Comparison of ENCODE assay signal across 24 cellular contexts in the genomic region with DNA sequence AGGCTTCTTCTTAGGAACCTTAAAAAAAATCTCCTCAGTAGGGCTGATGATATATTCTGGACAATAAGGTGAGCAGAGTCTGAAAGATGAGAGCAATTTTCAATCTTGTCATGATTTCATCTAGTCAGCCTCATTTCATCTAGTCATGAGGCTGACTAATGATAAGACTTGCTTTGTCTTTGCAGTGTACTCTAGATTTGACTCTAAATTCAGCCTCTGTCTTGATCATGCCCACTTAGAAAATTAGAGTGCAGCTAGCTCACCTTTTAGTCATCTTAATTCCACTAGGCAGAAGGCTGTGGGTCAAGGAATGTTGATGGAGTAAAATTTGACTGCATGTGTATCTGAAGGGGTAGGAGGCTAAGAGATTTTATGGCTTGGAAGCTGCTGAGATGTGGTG. TPM values are rescaled to one million over a fixed set of nuclear protein-coding genes. Genes with fewer than 3 reads are reported as not detected.
A peak's percentile ranks its signal among the peaks of the same experiment; 100 is the strongest.
DNase-seq lines count a peak whose midpoint lies in the region; ATAC-seq, FAIRE-seq and TF ChIP-seq lines count a peak whose summit lies in the region.
"Had no signal": no experiment of that assay in that cellular context is flagged by ENCODE, and none has a peak within 500 bp of the region (broad histone marks: within the 10 kb centered on the region; RNA-seq: fewer than 3 reads in every experiment).

No MANE protein-coding gene starts in this region.

- H3K56ac ChIP-seq in IMR-90 (ENCODE audit: extremely low read depth, insufficient read depth, low read length): no peak overlapping the region

- H3K18ac ChIP-seq in IMR-90 (ENCODE audit: low read depth, low read length): no peak overlapping the region

- POLR2A ChIA-PET in IMR-90 (lab: Charles Lee; ENCODE audit: unreplicated experiment): no interaction called here

- H4K91ac ChIP-seq in IMR-90 (ENCODE audit: insufficient read depth, low read depth, low read length): no peak overlapping the region

- H2AK5ac ChIP-seq in IMR-90 (ENCODE audit: low read depth, low read length): no peak overlapping the region

- TF ChIP-seq RAD21 in IMR-90 (IDR thresholded peaks at IDR 0.05; ENCODE audit: low read length): no peak

- no peak for DNase-seq in activated CD8-positive, alpha-beta memory T cell treated with anti-CD3 and anti-CD28 coated beads, Interleukin-2, amount 10 ng/mL, durations not matched to agents 7 days and 5 days
- DNase-seq in activated CD8-positive, alpha-beta memory T cell treated with anti-CD3 and anti-CD28 coated beads, Interleukin-2, amount 50 U/mL, for 4 hours: no peak
- DNase-seq in IMR-90 (peak; percentile 6), bronchial epithelial cell (ENCODE audit: low read depth) (peak; percentile 84), prostate gland (ENCODE audit: low spot score) (no peak), GM20000 (ENCODE audit: low spot score) (no peak), SW480 (ENCODE audit: low spot score) (no peak)
- DNase-seq: activated naive CD4-positive, alpha-beta T cell treated with anti-CD3 and anti-CD28 coated beads, Interleukin-2, amount 50 U/mL, for 16 hours; CD8-positive, alpha-beta T cell; H7; head of caudate nucleus; KG1; NCI-H146; psoas muscle; stimulated activated CD4-positive, alpha-beta T cell treated with anti-CD3 and anti-CD28 coated beads, Interleukin-15, amount 100 ng/mL, for 24 hours; upper lobe of left lung had no signal

- no peak overlapping the region for H2BK20ac ChIP-seq in IMR-90 (ENCODE audit: low read depth, low read length)

- no peak overlapping the region for H3K4ac ChIP-seq in IMR-90 (ENCODE audit: low read depth, low read length)

- no peak overlapping the region for H2AFZ ChIP-seq in IMR-90 (replicated peaks; ENCODE audit: low read length, poor library complexity)

- H3K4me3 ChIP-seq in IMR-90 (ENCODE audit: insufficient read depth, low read depth, low read length): no peak overlapping the region
- peak overlapping the region; percentile 45 for H3K4me3 ChIP-seq in bronchial epithelial cell (ENCODE audit: low read depth, low read length)
- peak overlapping the region; percentile 6 to 44 for H3K4me3 ChIP-seq in prostate gland
- H3K4me3 ChIP-seq: psoas muscle, SJSA1 had no signal

- H2AK9ac ChIP-seq in IMR-90 (replicated peaks; ENCODE audit: low read depth, low read length, poor library complexity): no peak overlapping the region

- dilution Hi-C loops in IMR-90 (cut with HindIII; ENCODE audit: low sequenced_read_pairs, unreplicated experiment): no loop called here

- H4K5ac ChIP-seq in IMR-90 (ENCODE audit: low read depth, low read length): no peak overlapping the region

- FAIRE-seq in bronchial epithelial cell (lab: Jason Lieb, UNC): no peak
- FAIRE-seq: G401.6, TTC549 had no signal

- no peak overlapping the region for H3K4me2 ChIP-seq in IMR-90 (ENCODE audit: low read depth, low read length)

- H3K79me1 ChIP-seq in IMR-90 (ENCODE audit: low read depth in 1 of 2, low read length in 2 of 2): no peaks in the 10 kb centered on the region

- peaks cover 3% of the 10 kb centered on the region for H3K36me3 Mint-ChIP-seq in activated CD8-positive, alpha-beta memory T cell treated with anti-CD3 and anti-CD28 coated beads, Interleukin-2, amount 10 ng/mL, durations not matched to agents 7 days and 5 days
- H3K36me3 Mint-ChIP-seq: CD8-positive, alpha-beta T cell; memory B cell had no signal

- H3K4me1 Mint-ChIP-seq in activated CD8-positive, alpha-beta memory T cell treated with anti-CD3 and anti-CD28 coated beads, Interleukin-2, amount 10 ng/mL, durations not matched to agents 7 days and 5 days: peaks cover 42% of the 10 kb centered on the region

- H4K8ac ChIP-seq in IMR-90 (ENCODE audit: low read depth in 2 of 2, low read length in 2 of 2): no peak overlapping the region

- H3K9me3 ChIP-seq in IMR-90 (ENCODE audit: control insufficient read depth, insufficient read depth, low read length) (no peaks in the 10 kb centered on the region), prostate gland (no peaks in the 10 kb centered on the region)
- H3K9me3 ChIP-seq: psoas muscle, SJSA1, upper lobe of left lung had no signal

- no peak overlapping the region for H2BK120ac ChIP-seq in IMR-90 (ENCODE audit: low read depth, low read length)

- ATAC-seq in activated CD8-positive, alpha-beta memory T cell treated with anti-CD3 and anti-CD28 coated beads, Interleukin-2, amount 10 ng/mL, durations not matched to agents 7 days and 5 days: peak; percentile 37
- ATAC-seq in IMR-90 (ENCODE audit: low read depth) (no peak), HG02642 (IDR thresholded peaks at IDR 0.05; ENCODE audit: poor library complexity, unreplicated experiment) (no peak)
- ATAC-seq: CD8-positive, alpha-beta T cell; psoas muscle had no signal

- TF ChIP-seq CTCF in IMR-90 (conservative IDR thresholded peaks at IDR 0.05; ENCODE audit: low read depth, low read length): no peak
- TF ChIP-seq CTCF in bronchial epithelial cell (IDR thresholded peaks at IDR 0.05; ENCODE audit: insufficient read depth, low read length, severe bottlenecking): no peak
- no peak for TF ChIP-seq CTCF in prostate gland (IDR thresholded peaks at IDR 0.05)
- no peak for TF ChIP-seq CTCF in GM20000 (IDR thresholded peaks at IDR 0.05; ENCODE audit: extremely low read depth, missing control alignments)

- H3K9ac ChIP-seq in IMR-90 (ENCODE audit: low read depth, low read length): no peak overlapping the region

- BruUV-seq in IMR-90 (replicated peaks; lab: Mats Ljungman, UMichigan): no TSS peak

- H3K27me3 ChIP-seq in IMR-90 (ENCODE audit: control insufficient read depth, insufficient read depth, low read length) (no peaks in the 10 kb centered on the region), bronchial epithelial cell (ENCODE audit: control insufficient read depth, insufficient read depth, low read length) (no peaks in the 10 kb centered on the region), prostate gland (replicated peaks; ENCODE audit: insufficient read depth) (no peaks in the 10 kb centered on the region)
- H3K27me3 ChIP-seq: SJSA1, upper lobe of left lung had no signal

- H2BK15ac ChIP-seq in IMR-90 (ENCODE audit: low read depth, low read length): no peak overlapping the region; the same call in 2 of the 3 replicates

- H3K36me3 ChIP-seq in IMR-90 (ENCODE audit: control insufficient read depth, insufficient read depth, low read length) (no peaks in the 10 kb centered on the region), bronchial epithelial cell (ENCODE audit: control insufficient read depth, insufficient read depth, low read length) (peaks cover 5% of the 10 kb centered on the region), prostate gland (no peaks in the 10 kb centered on the region)
- H3K36me3 ChIP-seq: SJSA1, upper lobe of left lung had no signal

- H3K14ac ChIP-seq in IMR-90 (replicated peaks; ENCODE audit: low read depth, low read length): no peak overlapping the region

- intact Hi-C loops in IMR-90 (cut with micrococcal nuclease): no loop called here
- intact Hi-C loops in prostate gland (cut with DNase I): no loop called here

- H3K4me1 ChIP-seq in IMR-90 (ENCODE audit: control insufficient read depth, insufficient read depth, low read length): peaks cover 3% of the 10 kb centered on the region; the same call in 1 of the 2 replicates
- H3K4me1 ChIP-seq in prostate gland (replicated peaks): peaks cover 3% of the 10 kb centered on the region
- H3K4me1 ChIP-seq: psoas muscle had no signal

- H3K27ac Mint-ChIP-seq in activated CD8-positive, alpha-beta memory T cell treated with anti-CD3 and anti-CD28 coated beads, Interleukin-2, amount 10 ng/mL, durations not matched to agents 7 days and 5 days: no peak overlapping the region
- H3K27ac Mint-ChIP-seq: CD8-positive, alpha-beta T cell; memory B cell had no signal

- peaks cover 76% of the 10 kb centered on the region for H3K27me3 Mint-ChIP-seq in activated CD8-positive, alpha-beta memory T cell treated with anti-CD3 and anti-CD28 coated beads, Interleukin-2, amount 10 ng/mL, durations not matched to agents 7 days and 5 days

- CTCF ChIA-PET in activated CD8-positive, alpha-beta memory T cell treated with anti-CD3 and anti-CD28 coated beads, Interleukin-2, amount 10 ng/mL, durations not matched to agents 7 days and 5 days (lab: Charles Lee): no interaction called here
- CTCF ChIA-PET in IMR-90 (lab: Yijun Ruan, JAX): no interaction called here

- H2BK5ac ChIP-seq in IMR-90 (ENCODE audit: low read depth, low read length, poor library complexity, severe bottlenecking): no peak overlapping the region

- H3K23ac ChIP-seq in IMR-90 (ENCODE audit: low read depth, low read length): no peak overlapping the region

- no peak overlapping the region for H3K4me3 Mint-ChIP-seq in activated CD8-positive, alpha-beta memory T cell treated with anti-CD3 and anti-CD28 coated beads, Interleukin-2, amount 10 ng/mL, durations not matched to agents 7 days and 5 days
- H3K4me3 Mint-ChIP-seq: CD8-positive, alpha-beta T cell; memory B cell had no signal

- TF ChIP-seq POLR2A in IMR-90 (IDR thresholded peaks at IDR 0.05; ENCODE audit: low read depth, low read length): no peak
- no peak for TF ChIP-seq POLR2A in prostate gland (IDR thresholded peaks at IDR 0.05)

- in situ Hi-C loops in IMR-90 (cut with MboI; ENCODE audit: low sequenced_read_pairs): no loop called here

- no peaks in the 10 kb centered on the region for H4K20me1 ChIP-seq in IMR-90 (ENCODE audit: insufficient read depth, low read length)

- H3K9me1 ChIP-seq in IMR-90 (ENCODE audit: insufficient read depth, low read length): peaks cover 4% of the 10 kb centered on the region; the same call in 1 of the 2 replicates

- H3K9me3 Mint-ChIP-seq in activated CD8-positive, alpha-beta memory T cell treated with anti-CD3 and anti-CD28 coated beads, Interleukin-2, amount 10 ng/mL, durations not matched to agents 7 days and 5 days (ENCODE audit: low read depth): peaks cover 2% of the 10 kb centered on the region
- H3K9me3 Mint-ChIP-seq: CD8-positive, alpha-beta T cell; memory B cell had no signal

- no peak overlapping the region for H3K27ac ChIP-seq in IMR-90 (ENCODE audit: insufficient read depth, low read length)
- H3K27ac ChIP-seq in prostate gland: peak overlapping the region; percentile 90 to 94
- H3K27ac ChIP-seq: psoas muscle, SJSA1, upper lobe of left lung had no signal

TF ChIP-seq in IMR-90, 13 proteins besides CTCF, POLR2A, EP300 and RAD21 (continues in another document):
- TF ChIP-seq FOS (IDR thresholded peaks at IDR 0.05; ENCODE audit: low read depth, low read length): no peak
- TF ChIP-seq SMC3 (IDR thresholded peaks at IDR 0.05; ENCODE audit: low read depth, low read length): no peak
- no peak for TF ChIP-seq MXI1 (IDR thresholded peaks at IDR 0.05; ENCODE audit: borderline replicate concordance, low read depth, low read length)
- no peak for TF ChIP-seq BHLHE40 (IDR thresholded peaks at IDR 0.05; ENCODE audit: low read depth, low read length)
- TF ChIP-seq CHD1 (IDR thresholded peaks at IDR 0.05; ENCODE audit: low read depth, low read length): no peak

RNA-seq across cellular contexts. Expression of gene EHF, which starts 5.5 kb away (rescaled TPM):
- total RNA-seq in activated CD8-positive, alpha-beta memory T cell treated with anti-CD3 and anti-CD28 coated beads, Interleukin-2, amount 10 ng/mL, durations not matched to agents 7 days and 5 days: under 1 TPM; 0.07 to 0.44 TPM
- total RNA-seq in IMR-90 (2012; rRNA removed) (under 0.01 TPM in 1 of 2 replicates, not detected in the other), bronchial epithelial cell (239 and 322 TPM in 2 replicates), prostate gland (100 to 1,000 TPM; 164 to 332 TPM)
- not detected in 2 replicates for polyA plus RNA-seq in IMR-90 (2012; rRNA removed)
- not detected in 2 replicates for polyA plus RNA-seq in IMR-90 (2012; cell fraction: cytosol; rRNA removed)
- not detected in 2 replicates for polyA plus RNA-seq in IMR-90 (2012; cell fraction: nucleus; rRNA removed; ENCODE audit: low replicate concordance)
- total RNA-seq: A172; activated CD8-positive, alpha-beta memory T cell treated with anti-CD3 and anti-CD28 coated beads for 36 hours; CD8-positive, alpha-beta T cell; SJSA1; T-helper 1 cell treated with Interleukin-12 subunit alpha and Interleukin-12 subunit beta and Interleukin-4 antibody, amounts not matched to agents 30 ng/mL and 1 ng/mL, for 36 hours had no signal

Comparison
In these comparisons a context has a peak if more than half of its experiments do, and no peak if none do; other contexts are left out.
1. DNase-seq: peak in IMR-90 (single experiment) and bronchial epithelial cell (single experiment); none in activated CD8-positive, alpha-beta memory T cell treated with anti-CD3 and anti-CD28 coated beads, Interleukin-2, amount 10 ng/mL, durations not matched to agents 7 days and 5 days (single experiment), activated CD8-positive, alpha-beta memory T cell treated with anti-CD3 and anti-CD28 coated beads, Interleukin-2, amount 50 U/mL, for 4 hours (single experiment), prostate gland (single experiment), GM20000 (single experiment) and SW480 (single experiment).
2. RNA of gene EHF, which starts 5.5 kb away (total RNA-seq): 164 to 332 TPM in prostate gland and 239 to 322 TPM in bronchial epithelial cell; 0.07 to 0.44 TPM in activated CD8-positive, alpha-beta memory T cell treated with anti-CD3 and anti-CD28 coated beads, Interleukin-2, amount 10 ng/mL, durations not matched to agents 7 days and 5 days and under 0.01 TPM in IMR-90; every median in the first group is over 100 times any median in the second.